ENCODE assay signal across 9 cellular contexts in genomic region chr1:183609313-183609712, GRCh38. TPM values are rescaled to one million over a fixed set of nuclear protein-coding genes. Genes with fewer than 3 reads are reported as not detected.
DNase-seq lines count a peak whose midpoint lies in the region; ATAC-seq and TF ChIP-seq lines count a peak whose summit lies in the region.
"Had no signal": no experiment of that assay in that cellular context is flagged by ENCODE, and none has a peak within 500 bp of the region (broad histone marks: within the 10 kb centered on the region; RNA-seq: fewer than 3 reads in every experiment).

No MANE protein-coding gene starts in this region.

- peak; percentile 24; the same call in 1 of the 2 replicates for TF ChIP-seq CTCF in 22Rv1 (IDR thresholded peaks at IDR 0.05)
- TF ChIP-seq CTCF in GM12874 (IDR thresholded peaks at IDR 0.05; ENCODE audit: insufficient read depth, low read depth, low read length), result peak; percentile 63
- TF ChIP-seq CTCF in omental fat pad (IDR thresholded peaks at IDR 0.05), result no peak

- DNase-seq in RPMI8226 (peak; percentile 69), fibroblast of gingiva (ENCODE audit: low read depth) (peak; percentile 74), omental fat pad (ENCODE audit: low spot score) (peak; percentile 36), NCI-H1930 (lab: John Stamatoyannopoulos, UW) (no peak), NCI-H748 treated with DMSO at 0.1 percent for 48 hours (lab: John Stamatoyannopoulos, UW) (no peak)

- peak; percentile 37 for ATAC-seq in HG03196 (IDR thresholded peaks at IDR 0.05; ENCODE audit: unreplicated experiment)
- peak; percentile 77 for ATAC-seq in omental fat pad (ENCODE audit: low FRiP score)

- H3K27ac ChIP-seq in 22Rv1, result no peak overlapping the region

RNA-seq across cellular contexts. Expression of gene NCF2, which starts 19.1 kb away (rescaled TPM):
- total RNA-seq in omental fat pad, result 10 to 100 TPM; 20.4 to 85.0 (median 44.4) TPM

RNA-seq across cellular contexts. Expression of gene ARPC5, which starts 26.3 kb away (rescaled TPM):
- 10 to 100 TPM; 68.7 to 99.2 (median 90.2) TPM for total RNA-seq in omental fat pad

RNA-seq across cellular contexts. Expression of gene APOBEC4, which starts 43.8 kb away (rescaled TPM):
- total RNA-seq in omental fat pad, result not detected
- total RNA-seq: frontal cortex had no signal

Comparison
In these comparisons a context has a peak if more than half of its experiments do, and no peak if none do; other contexts are left out.
1. CTCF ChIP-seq: peak in 22Rv1 (single experiment) and GM12874 (single experiment); none in omental fat pad (0 of 3).
2. DNase-seq: peak in RPMI8226 (single experiment), fibroblast of gingiva (single experiment) and omental fat pad (single experiment); none in NCI-H1930 (0 of 2) and NCI-H748 treated with DMSO at 0.1 percent for 48 hours (single experiment).